ENCODE assay signal across 24 cellular contexts in genomic region chr5:56898213-56898612, GRCh38.
"Had no signal": no experiment of that assay in that cellular context is flagged by ENCODE, and none has a peak within 500 bp of the region (broad histone marks: within the 10 kb centered on the region; RNA-seq: fewer than 3 reads in every experiment).

No MANE protein-coding gene starts in this region.

- H3K27ac ChIP-seq: left ventricle myocardium inferior, ovary, right atrium auricular region, right lobe of liver, testis, thyroid gland, transverse colon, upper lobe of left lung, vagina had no signal

- H3K4me2 ChIP-seq: smooth muscle cell had no signal

- H3K27me3 Mint-ChIP-seq: progenitor cell of endocrine pancreas; stimulated activated memory B cell treated with anti-CD40 and anti-IgM and Interleukin-4, amounts not matched to agents 10 μg/mL and 1 μg/mL and 100 μg/mL, for 72 hours had no signal

- H3K27ac Mint-ChIP-seq: natural killer cell treated with Interleukin-12 subunit alpha and Interleukin-12 subunit beta and Interleukin-15 and Interleukin-18, amount 100 ng/mL, for 72 hours; progenitor cell of endocrine pancreas; stimulated activated memory B cell treated with anti-CD40 and anti-IgM and Interleukin-4, amounts not matched to agents 10 μg/mL and 1 μg/mL and 100 μg/mL, for 72 hours had no signal

- DNase-seq: islet precursor cell; left ventricle myocardium inferior; midbrain; mucosa of descending colon; naive thymus-derived CD4-positive, alpha-beta T cell; ovary; right lobe of liver; stimulated activated CD4-positive, alpha-beta T cell treated with anti-CD3 and anti-CD28 coated beads, Interleukin-1b, Interleukin-23, amount 100 ng/mL, for 48 hours; stimulated activated CD4-positive, alpha-beta T cell treated with anti-CD3 and anti-CD28 coated beads, Interleukin-2, amount 100 ng/mL, for 48 hours; stimulated activated CD4-positive, alpha-beta T cell treated with anti-CD3 and anti-CD28 coated beads, Interleukin-4, amount 100 ng/mL, for 4 hours; stimulated activated CD8-positive, alpha-beta memory T cell treated with anti-CD3 and anti-CD28 coated beads, Interleukin-4, amount 100 ng/mL, for 48 hours; stimulated activated naive CD8-positive, alpha-beta T cell treated with anti-CD3 and anti-CD28 coated beads, Interleukin-15, Interleukin-2, amounts not matched to agents 100 U/mL and 50 U/mL, for 24 hours; substantia nigra; testis; thyroid gland; transverse colon; upper lobe of left lung had no signal

- H3K4me1 ChIP-seq: left ventricle myocardium inferior, right atrium auricular region, right lobe of liver, testis, thyroid gland, transverse colon, vagina had no signal

- H3K36me3 ChIP-seq: ovary had no signal

- H3K9me3 ChIP-seq: left ventricle myocardium inferior, mucosa of descending colon, ovary, right atrium auricular region, right lobe of liver, testis, thyroid gland, transverse colon, upper lobe of left lung, vagina had no signal

- H3K4me3 Mint-ChIP-seq: natural killer cell treated with Interleukin-12 subunit alpha and Interleukin-12 subunit beta and Interleukin-15 and Interleukin-18, amount 100 ng/mL, for 72 hours; stimulated activated memory B cell treated with anti-CD40 and anti-IgM and Interleukin-4, amounts not matched to agents 10 μg/mL and 1 μg/mL and 100 μg/mL, for 72 hours had no signal

- H3K4me3 ChIP-seq: left ventricle myocardium inferior, lung, mucosa of descending colon, ovary, right atrium auricular region, right lobe of liver, smooth muscle cell, testis, thyroid gland, transverse colon, upper lobe of left lung, vagina had no signal

- H3K9me3 Mint-ChIP-seq: naive thymus-derived CD4-positive, alpha-beta T cell; natural killer cell treated with Interleukin-12 subunit alpha and Interleukin-12 subunit beta and Interleukin-15 and Interleukin-18, amount 100 ng/mL, for 72 hours; stimulated activated memory B cell treated with anti-CD40 and anti-IgM and Interleukin-4, amounts not matched to agents 10 μg/mL and 1 μg/mL and 100 μg/mL, for 72 hours had no signal

- H3K36me3 Mint-ChIP-seq: natural killer cell treated with Interleukin-12 subunit alpha and Interleukin-12 subunit beta and Interleukin-15 and Interleukin-18, amount 100 ng/mL, for 72 hours had no signal

- ATAC-seq: mucosa of descending colon; naive thymus-derived CD4-positive, alpha-beta T cell; natural killer cell treated with Interleukin-12 subunit alpha and Interleukin-12 subunit beta and Interleukin-15 and Interleukin-18, amount 100 ng/mL, for 72 hours; right lobe of liver; stimulated activated memory B cell treated with anti-CD40 and anti-IgM and Interleukin-4, amounts not matched to agents 10 μg/mL and 1 μg/mL and 100 μg/mL, for 72 hours had no signal

- H3K27me3 ChIP-seq: ovary, right atrium auricular region, right lobe of liver, testis, thyroid gland, transverse colon, upper lobe of left lung, vagina had no signal
